Comparison of ENCODE assay signal across 1 cellular context in the genomic region with DNA sequence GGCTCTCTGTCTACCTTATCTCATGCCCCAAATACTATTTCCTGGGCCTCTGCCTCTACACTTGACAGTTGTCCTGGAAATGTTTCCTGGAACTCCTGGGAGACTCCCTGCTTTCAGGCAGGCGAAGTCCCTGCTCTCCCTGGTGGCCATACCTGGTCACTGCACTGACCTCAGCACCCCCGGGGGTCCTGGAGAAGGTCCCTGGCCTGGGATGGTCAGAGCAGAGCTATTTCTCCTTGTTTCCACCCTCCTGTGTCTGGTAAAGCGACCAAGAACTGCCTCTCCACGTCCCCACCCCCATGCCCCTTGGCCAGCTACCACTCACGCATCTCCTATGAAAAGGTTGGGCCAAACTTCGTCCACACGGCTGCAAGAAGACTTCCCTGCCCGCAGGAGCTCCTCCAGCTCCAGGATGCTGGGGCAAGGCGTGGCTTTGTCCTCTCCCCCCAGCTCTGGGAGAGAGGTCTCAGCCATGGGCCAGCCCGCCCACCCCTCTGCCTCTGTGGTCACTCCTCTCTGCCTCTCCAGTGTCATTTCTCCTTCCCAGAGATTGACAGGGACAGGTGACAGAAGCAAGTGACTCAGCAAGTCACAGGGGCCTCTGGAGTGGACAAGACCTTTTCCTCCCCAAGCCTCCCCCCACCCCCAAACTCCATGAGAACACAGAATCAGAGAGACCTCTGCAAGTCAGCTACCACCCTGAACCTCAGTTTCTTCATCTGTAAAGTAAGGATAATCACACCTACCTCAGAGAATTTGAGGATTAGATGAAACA.
TF ChIP-seq lines count a peak whose summit lies in the region.

No MANE protein-coding gene starts in this region.

TF ChIP-seq in HepG2, 621 proteins besides CTCF, POLR2A, EP300 and RAD21 (continued from another document and continues in another):
- TF ChIP-seq HINFP (CRISPR knock-in tag; IDR thresholded peaks at IDR 0.05; ENCODE audit: low read depth) (no peak), IKZF5 (CRISPR knock-in tag; IDR thresholded peaks at IDR 0.05) (peak; percentile 54; the same call in 1 of the 2 replicates), ZNF329 (CRISPR knock-in tag; IDR thresholded peaks at IDR 0.05; ENCODE audit: low read depth) (no peak), RELA (CRISPR knock-in tag; IDR thresholded peaks at IDR 0.05) (no peak), ZNF841 (CRISPR knock-in tag; IDR thresholded peaks at IDR 0.05; ENCODE audit: borderline replicate concordance) (no peak), ZNF264 (CRISPR knock-in tag; IDR thresholded peaks at IDR 0.05) (no peak), HMG20A (CRISPR knock-in tag; IDR thresholded peaks at IDR 0.05; ENCODE audit: borderline replicate concordance) (no peak), WIZ (CRISPR knock-in tag; IDR thresholded peaks at IDR 0.05) (no peak), MXD4 (CRISPR knock-in tag; IDR thresholded peaks at IDR 0.05) (0 out of 2 replicates have a peak, but pooled peaks have one; percentile 21), ZNF460 (CRISPR knock-in tag; IDR thresholded peaks at IDR 0.05; ENCODE audit: borderline replicate concordance) (no peak), PLRG1 (conservative IDR thresholded peaks at IDR 0.05) (no peak), SOX5 (CRISPR knock-in tag; IDR thresholded peaks at IDR 0.05; ENCODE audit: borderline replicate concordance) (no peak), IRF2 (CRISPR knock-in tag; IDR thresholded peaks at IDR 0.05) (0 out of 2 replicates have a peak, but pooled peaks have one; percentile 16), GLMP (CRISPR knock-in tag; IDR thresholded peaks at IDR 0.05; ENCODE audit: borderline replicate concordance) (no peak), EEA1 (CRISPR knock-in tag; IDR thresholded peaks at IDR 0.05; ENCODE audit: borderline replicate concordance) (no peak)
- TF ChIP-seq, protein P1, sequence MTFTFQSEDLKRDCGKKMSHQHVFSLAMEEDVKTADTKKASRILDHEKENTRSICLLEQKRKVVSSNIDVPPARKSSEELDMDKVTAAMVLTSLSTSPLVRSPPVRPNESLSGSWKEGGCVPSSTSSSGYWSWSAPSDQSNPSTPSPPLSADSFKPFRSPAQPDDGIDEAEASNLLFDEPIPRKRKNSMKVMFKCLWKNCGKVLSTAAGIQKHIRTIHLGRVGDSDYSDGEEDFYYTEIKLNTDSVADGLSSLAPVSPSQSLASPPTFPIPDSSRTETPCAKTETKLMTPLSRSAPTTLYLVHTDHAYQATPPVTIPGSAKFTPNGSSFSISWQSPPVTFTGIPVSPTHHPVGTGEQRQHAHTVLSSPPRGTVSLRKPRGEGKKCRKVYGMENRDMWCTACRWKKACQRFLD (CRISPR knock-in tag; IDR thresholded peaks at IDR 0.05; ENCODE audit: borderline replicate concordance) = no peak
- TF ChIP-seq, protein P2, sequence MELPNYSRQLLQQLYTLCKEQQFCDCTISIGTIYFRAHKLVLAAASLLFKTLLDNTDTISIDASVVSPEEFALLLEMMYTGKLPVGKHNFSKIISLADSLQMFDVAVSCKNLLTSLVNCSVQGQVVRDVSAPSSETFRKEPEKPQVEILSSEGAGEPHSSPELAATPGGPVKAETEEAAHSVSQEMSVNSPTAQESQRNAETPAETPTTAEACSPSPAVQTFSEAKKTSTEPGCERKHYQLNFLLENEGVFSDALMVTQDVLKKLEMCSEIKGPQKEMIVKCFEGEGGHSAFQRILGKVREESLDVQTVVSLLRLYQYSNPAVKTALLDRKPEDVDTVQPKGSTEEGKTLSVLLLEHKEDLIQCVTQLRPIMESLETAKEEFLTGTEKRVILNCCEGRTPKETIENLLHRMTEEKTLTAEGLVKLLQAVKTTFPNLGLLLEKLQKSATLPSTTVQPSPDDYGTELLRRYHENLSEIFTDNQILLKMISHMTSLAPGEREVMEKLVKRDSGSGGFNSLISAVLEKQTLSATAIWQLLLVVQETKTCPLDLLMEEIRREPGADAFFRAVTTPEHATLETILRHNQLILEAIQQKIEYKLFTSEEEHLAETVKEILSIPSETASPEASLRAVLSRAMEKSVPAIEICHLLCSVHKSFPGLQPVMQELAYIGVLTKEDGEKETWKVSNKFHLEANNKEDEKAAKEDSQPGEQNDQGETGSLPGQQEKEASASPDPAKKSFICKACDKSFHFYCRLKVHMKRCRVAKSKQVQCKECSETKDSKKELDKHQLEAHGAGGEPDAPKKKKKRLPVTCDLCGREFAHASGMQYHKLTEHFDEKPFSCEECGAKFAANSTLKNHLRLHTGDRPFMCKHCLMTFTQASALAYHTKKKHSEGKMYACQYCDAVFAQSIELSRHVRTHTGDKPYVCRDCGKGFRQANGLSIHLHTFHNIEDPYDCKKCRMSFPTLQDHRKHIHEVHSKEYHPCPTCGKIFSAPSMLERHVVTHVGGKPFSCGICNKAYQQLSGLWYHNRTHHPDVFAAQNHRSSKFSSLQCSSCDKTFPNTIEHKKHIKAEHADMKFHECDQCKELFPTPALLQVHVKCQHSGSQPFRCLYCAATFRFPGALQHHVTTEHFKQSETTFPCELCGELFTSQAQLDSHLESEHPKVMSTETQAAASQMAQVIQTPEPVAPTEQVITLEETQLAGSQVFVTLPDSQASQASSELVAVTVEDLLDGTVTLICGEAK (IDR thresholded peaks at IDR 0.05) = no peak
- TF ChIP-seq, protein P2 (CRISPR knock-in tag; IDR thresholded peaks at IDR 0.05) = no peak
- TF ChIP-seq, protein P3, sequence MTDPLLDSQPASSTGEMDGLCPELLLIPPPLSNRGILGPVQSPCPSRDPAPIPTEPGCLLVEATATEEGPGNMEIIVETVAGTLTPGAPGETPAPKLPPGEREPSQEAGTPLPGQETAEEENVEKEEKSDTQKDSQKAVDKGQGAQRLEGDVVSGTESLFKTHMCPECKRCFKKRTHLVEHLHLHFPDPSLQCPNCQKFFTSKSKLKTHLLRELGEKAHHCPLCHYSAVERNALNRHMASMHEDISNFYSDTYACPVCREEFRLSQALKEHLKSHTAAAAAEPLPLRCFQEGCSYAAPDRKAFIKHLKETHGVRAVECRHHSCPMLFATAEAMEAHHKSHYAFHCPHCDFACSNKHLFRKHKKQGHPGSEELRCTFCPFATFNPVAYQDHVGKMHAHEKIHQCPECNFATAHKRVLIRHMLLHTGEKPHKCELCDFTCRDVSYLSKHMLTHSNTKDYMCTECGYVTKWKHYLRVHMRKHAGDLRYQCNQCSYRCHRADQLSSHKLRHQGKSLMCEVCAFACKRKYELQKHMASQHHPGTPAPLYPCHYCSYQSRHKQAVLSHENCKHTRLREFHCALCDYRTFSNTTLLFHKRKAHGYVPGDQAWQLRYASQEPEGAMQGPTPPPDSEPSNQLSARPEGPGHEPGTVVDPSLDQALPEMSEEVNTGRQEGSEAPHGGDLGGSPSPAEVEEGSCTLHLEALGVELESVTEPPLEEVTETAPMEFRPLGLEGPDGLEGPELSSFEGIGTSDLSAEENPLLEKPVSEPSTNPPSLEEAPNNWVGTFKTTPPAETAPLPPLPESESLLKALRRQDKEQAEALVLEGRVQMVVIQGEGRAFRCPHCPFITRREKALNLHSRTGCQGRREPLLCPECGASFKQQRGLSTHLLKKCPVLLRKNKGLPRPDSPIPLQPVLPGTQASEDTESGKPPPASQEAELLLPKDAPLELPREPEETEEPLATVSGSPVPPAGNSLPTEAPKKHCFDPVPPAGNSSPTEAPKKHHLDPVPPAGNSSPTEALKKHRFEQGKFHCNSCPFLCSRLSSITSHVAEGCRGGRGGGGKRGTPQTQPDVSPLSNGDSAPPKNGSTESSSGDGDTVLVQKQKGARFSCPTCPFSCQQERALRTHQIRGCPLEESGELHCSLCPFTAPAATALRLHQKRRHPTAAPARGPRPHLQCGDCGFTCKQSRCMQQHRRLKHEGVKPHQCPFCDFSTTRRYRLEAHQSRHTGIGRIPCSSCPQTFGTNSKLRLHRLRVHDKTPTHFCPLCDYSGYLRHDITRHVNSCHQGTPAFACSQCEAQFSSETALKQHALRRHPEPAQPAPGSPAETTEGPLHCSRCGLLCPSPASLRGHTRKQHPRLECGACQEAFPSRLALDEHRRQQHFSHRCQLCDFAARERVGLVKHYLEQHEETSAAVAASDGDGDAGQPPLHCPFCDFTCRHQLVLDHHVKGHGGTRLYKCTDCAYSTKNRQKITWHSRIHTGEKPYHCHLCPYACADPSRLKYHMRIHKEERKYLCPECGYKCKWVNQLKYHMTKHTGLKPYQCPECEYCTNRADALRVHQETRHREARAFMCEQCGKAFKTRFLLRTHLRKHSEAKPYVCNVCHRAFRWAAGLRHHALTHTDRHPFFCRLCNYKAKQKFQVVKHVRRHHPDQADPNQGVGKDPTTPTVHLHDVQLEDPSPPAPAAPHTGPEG (CRISPR knock-in tag; IDR thresholded peaks at IDR 0.05) = peak; percentile 30; the same call in 1 of the 2 replicates
- TF ChIP-seq, protein P4, sequence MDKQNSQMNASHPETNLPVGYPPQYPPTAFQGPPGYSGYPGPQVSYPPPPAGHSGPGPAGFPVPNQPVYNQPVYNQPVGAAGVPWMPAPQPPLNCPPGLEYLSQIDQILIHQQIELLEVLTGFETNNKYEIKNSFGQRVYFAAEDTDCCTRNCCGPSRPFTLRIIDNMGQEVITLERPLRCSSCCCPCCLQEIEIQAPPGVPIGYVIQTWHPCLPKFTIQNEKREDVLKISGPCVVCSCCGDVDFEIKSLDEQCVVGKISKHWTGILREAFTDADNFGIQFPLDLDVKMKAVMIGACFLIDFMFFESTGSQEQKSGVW (CRISPR knock-in tag; IDR thresholded peaks at IDR 0.05; ENCODE audit: borderline replicate concordance) = no peak
- TF ChIP-seq, protein P5, sequence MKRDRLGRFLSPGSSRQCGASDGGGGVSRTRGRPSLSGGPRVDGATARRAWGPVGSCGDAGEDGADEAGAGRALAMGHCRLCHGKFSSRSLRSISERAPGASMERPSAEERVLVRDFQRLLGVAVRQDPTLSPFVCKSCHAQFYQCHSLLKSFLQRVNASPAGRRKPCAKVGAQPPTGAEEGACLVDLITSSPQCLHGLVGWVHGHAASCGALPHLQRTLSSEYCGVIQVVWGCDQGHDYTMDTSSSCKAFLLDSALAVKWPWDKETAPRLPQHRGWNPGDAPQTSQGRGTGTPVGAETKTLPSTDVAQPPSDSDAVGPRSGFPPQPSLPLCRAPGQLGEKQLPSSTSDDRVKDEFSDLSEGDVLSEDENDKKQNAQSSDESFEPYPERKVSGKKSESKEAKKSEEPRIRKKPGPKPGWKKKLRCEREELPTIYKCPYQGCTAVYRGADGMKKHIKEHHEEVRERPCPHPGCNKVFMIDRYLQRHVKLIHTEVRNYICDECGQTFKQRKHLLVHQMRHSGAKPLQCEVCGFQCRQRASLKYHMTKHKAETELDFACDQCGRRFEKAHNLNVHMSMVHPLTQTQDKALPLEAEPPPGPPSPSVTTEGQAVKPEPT (CRISPR knock-in tag; IDR thresholded peaks at IDR 0.05; ENCODE audit: low read depth) = no peak
